ENCODE assay signal across 9 cellular contexts in genomic region chrX:65707153-65707552, GRCh38. TPM values are rescaled to one million over a fixed set of nuclear protein-coding genes. Genes with fewer than 3 reads are reported as not detected.
A peak's percentile ranks its signal among the peaks of the same experiment; 100 is the strongest.
DNase-seq lines count a peak whose midpoint lies in the region; ATAC-seq and TF ChIP-seq lines count a peak whose summit lies in the region.
"Had no signal": no experiment of that assay in that cellular context is flagged by ENCODE, and none has a peak within 500 bp of the region (broad histone marks: within the 10 kb centered on the region; RNA-seq: fewer than 3 reads in every experiment).

No MANE protein-coding gene starts in this region.

- DNase-seq in GM23248 (no peak), RWPE1 (ENCODE audit: low spot score) (no peak), spleen (no peak), NCI-H146 treated with DMSO at 0.1 percent for 48 hours (lab: John Stamatoyannopoulos, UW; ENCODE audit: unreplicated experiment) (no peak), neural progenitor cell (ENCODE audit: low spot score) (no peak)
- DNase-seq: stimulated activated CD4-positive, alpha-beta T cell treated with anti-CD3 and anti-CD28 coated beads, Interleukin-2, amount 100 ng/mL, for 24 hours had no signal

- H2AFZ ChIP-seq in GM23248 (no peak overlapping the region), neural progenitor cell (replicated peaks) (no peak overlapping the region)

- 56% methylated on average over 2 of the region's 2 CpGs; no CpG with 5 or more reads in 1 of the 2 experiments for WGBS in GM23248 (ENCODE audit: low coverage in 1 of 2, low lambda C conversion rate in 2 of 2, missing lambda C conversion rate in 2 of 2), 2 experiments
- 49 to 50% methylated on average over 2 of the region's 2 CpGs for WGBS in esophagus, 2 donors
- WGBS in spleen, 5 donors = 43 to 71% (median 57%) methylated on average over 2 of the region's 2 CpGs; no CpG with 5 or more reads in 1 of the 5 donors

- H3K27ac Mint-ChIP-seq in neural progenitor cell = no peak overlapping the region

- in situ Hi-C loops in GM23248 (cut with MboI) = no loop called here

- H3K36me3 ChIP-seq in GM23248 (ENCODE audit: low read depth) = no peaks in the 10 kb centered on the region
- no peaks in the 10 kb centered on the region for H3K36me3 ChIP-seq in esophagus (ENCODE audit: control insufficient read depth in 2 of 2, insufficient read depth in 2 of 2, low read length in 1 of 2)
- H3K36me3 ChIP-seq in spleen = peaks cover 0 to 24% (median 0%) of the 10 kb centered on the region in 6 donors
- H3K36me3 ChIP-seq in neural progenitor cell = no peaks in the 10 kb centered on the region
- H3K36me3 ChIP-seq: cardiac muscle cell had no signal

- H4K20me1 ChIP-seq in GM23248 (ENCODE audit: insufficient read depth) (no peaks in the 10 kb centered on the region), neural progenitor cell (ENCODE audit: low read depth) (no peaks in the 10 kb centered on the region)

- peaks cover 5% of the 10 kb centered on the region for H3K36me3 Mint-ChIP-seq in neural progenitor cell

- no peak overlapping the region for H3K4me3 Mint-ChIP-seq in neural progenitor cell

- H3K4me2 ChIP-seq in GM23248 (ENCODE audit: unreplicated experiment) (no peak overlapping the region), neural progenitor cell (no peak overlapping the region)

- CTCF ChIA-PET in RWPE1 (lab: Yijun Ruan, JAX) = no interaction called here

- H3K9ac ChIP-seq in GM23248 (peak overlapping the region; percentile 24; the same call in 1 of the 2 replicates), neural progenitor cell (no peak overlapping the region)

- H3K9me3 Mint-ChIP-seq in neural progenitor cell = peaks cover 3% of the 10 kb centered on the region

- H3K27ac ChIP-seq in GM23248 = peak overlapping the region; percentile 92
- peak overlapping the region; percentile 77; the same call in 1 of the 2 replicates for H3K27ac ChIP-seq in RWPE1
- H3K27ac ChIP-seq in esophagus (ENCODE audit: low read depth in 2 of 2, low read length in 1 of 2) = peak overlapping the region; percentile 56 to 69
- H3K27ac ChIP-seq in spleen = peak overlapping the region in 7 of 8 donors; percentile 33 to 92 (median 65)
- no peak overlapping the region for H3K27ac ChIP-seq in neural progenitor cell
- H3K27ac ChIP-seq: cardiac muscle cell had no signal

- H3K4me1 ChIP-seq in GM23248 (ENCODE audit: insufficient read depth) (peaks cover 46% of the 10 kb centered on the region), esophagus (ENCODE audit: control insufficient read depth in 2 of 2, insufficient read depth in 2 of 2, low read length in 1 of 2) (peaks cover 2 to 5% of the 10 kb centered on the region in 2 donors), spleen (peaks cover 39 to 86% (median 60%) of the 10 kb centered on the region in 6 donors), neural progenitor cell (no peaks in the 10 kb centered on the region)

- H3K9me3 ChIP-seq in GM23248 (ENCODE audit: low read depth) (no peaks in the 10 kb centered on the region), esophagus (ENCODE audit: control insufficient read depth in 2 of 2, insufficient read depth in 1 of 2, low read depth in 1 of 2, low read length in 1 of 2) (no peaks in the 10 kb centered on the region), spleen (no peaks in the 10 kb centered on the region), neural progenitor cell (ENCODE audit: low read depth) (no peaks in the 10 kb centered on the region)

- POLR2A ChIA-PET in RWPE1 (lab: Yijun Ruan, JAX; ENCODE audit: low non-redundant PET) = no interaction called here

- peaks cover 7% of the 10 kb centered on the region for H3K4me1 Mint-ChIP-seq in neural progenitor cell

- peaks cover 89% of the 10 kb centered on the region for H3K79me2 ChIP-seq in GM23248 (ENCODE audit: insufficient read depth)
- peaks cover 18% of the 10 kb centered on the region for H3K79me2 ChIP-seq in neural progenitor cell (ENCODE audit: low read depth)

- intact Hi-C loops in spleen (cut with DNase I; ENCODE audit: low total_unique reads) = no loop called here

- TF ChIP-seq POLR2A in spleen (IDR thresholded peaks at IDR 0.05) = no peak

- TF ChIP-seq CTCF in RWPE1 (conservative IDR thresholded peaks at IDR 0.05; ENCODE audit: low read depth) (no peak), spleen (IDR thresholded peaks at IDR 0.05 in 8 of 11, conservative IDR thresholded peaks at IDR 0.05 in 3 of 11) (no peak), neural progenitor cell (IDR thresholded peaks at IDR 0.05) (no peak)

- ATAC-seq in GM19452 (IDR thresholded peaks at IDR 0.05; ENCODE audit: unreplicated experiment) = no peak

- H3K27me3 Mint-ChIP-seq in neural progenitor cell (ENCODE audit: insufficient read depth, low read depth) = peaks cover 2% of the 10 kb centered on the region

- H3K27me3 ChIP-seq in GM23248 (replicated peaks; ENCODE audit: insufficient read depth) (no peaks in the 10 kb centered on the region), esophagus (ENCODE audit: control insufficient read depth in 1 of 2, insufficient read depth in 2 of 2, low read length in 2 of 2) (no peaks in the 10 kb centered on the region), spleen (replicated peaks in 1 of 7) (no peaks in the 10 kb centered on the region), neural progenitor cell (no peaks in the 10 kb centered on the region)
- H3K27me3 ChIP-seq: cardiac muscle cell had no signal

- H3F3A ChIP-seq in GM23248 (ENCODE audit: insufficient read depth) = peaks cover 42% of the 10 kb centered on the region
- no peaks in the 10 kb centered on the region for H3F3A ChIP-seq in neural progenitor cell (ENCODE audit: low read depth)

- no peaks in the 10 kb centered on the region for H3K9me2 ChIP-seq in GM23248 (ENCODE audit: insufficient read depth)

- no peak overlapping the region for H3K4me3 ChIP-seq in GM23248
- H3K4me3 ChIP-seq in esophagus (ENCODE audit: low read depth in 1 of 2, low read length in 2 of 2) = no peak overlapping the region
- H3K4me3 ChIP-seq in spleen = no peak overlapping the region
- no peak overlapping the region for H3K4me3 ChIP-seq in neural progenitor cell
- H3K4me3 ChIP-seq: cardiac muscle cell had no signal

RNA-seq across cellular contexts. Expression of gene MSN, which starts 39.7 kb away (rescaled TPM):
- total RNA-seq in GM23248 (2014; rRNA removed; shearing (Covaris generic)) = 281 and 286 TPM in 2 replicates
- polyA plus RNA-seq in GM23248 (2016; fragmentation: Nextera tagmentation; extraction: Ambion mirVana) (268 and 285 TPM in 2 replicates), esophagus (10 to 100 TPM; 32.9 to 50.4 TPM), spleen (100 to 1,000 TPM; 101 to 197 (median 129) TPM)
- total RNA-seq in spleen (100 to 1,000 TPM; 298 to 396 (median 335) TPM), neural progenitor cell (ENCODE audit: low replicate concordance) (97.4 and 131 TPM in 2 replicates)
